Comparison of ENCODE assay signal across 2 cellular contexts in genomic region chr2:8575810-8576423, GRCh38.
A peak's percentile ranks its signal among the peaks of the same experiment; 100 is the strongest.
TF ChIP-seq lines count a peak whose summit lies in the region.

No MANE protein-coding gene starts in this region.

TF ChIP-seq in IMR-90, 13 proteins besides CTCF, POLR2A, EP300 and RAD21:
- TF ChIP-seq CEBPB (IDR thresholded peaks at IDR 0.05; ENCODE audit: low read depth, low read length) (no peak), NFE2L2 (IDR thresholded peaks at IDR 0.05; ENCODE audit: low read depth, low read length) (no peak), CHD1 (IDR thresholded peaks at IDR 0.05; ENCODE audit: low read depth, low read length) (no peak), RCOR1 (IDR thresholded peaks at IDR 0.05; ENCODE audit: insufficient replicate concordance, low read length) (no peak), MXI1 (IDR thresholded peaks at IDR 0.05; ENCODE audit: borderline replicate concordance, low read depth, low read length) (no peak), MAFK (IDR thresholded peaks at IDR 0.05; ENCODE audit: low read depth, low read length) (no peak), FOS (IDR thresholded peaks at IDR 0.05; ENCODE audit: low read depth, low read length) (no peak), ELK1 (IDR thresholded peaks at IDR 0.05; ENCODE audit: borderline replicate concordance, low read depth, low read length) (no peak), MAZ (IDR thresholded peaks at IDR 0.05; ENCODE audit: borderline replicate concordance, low read depth, low read length) (no peak), USF2 (IDR thresholded peaks at IDR 0.05; ENCODE audit: low read depth, low read length) (no peak), SMC3 (IDR thresholded peaks at IDR 0.05; ENCODE audit: low read depth, low read length) (no peak), BHLHE40 (IDR thresholded peaks at IDR 0.05; ENCODE audit: low read depth, low read length) (no peak), RFX5 (IDR thresholded peaks at IDR 0.05; ENCODE audit: low read depth, low read length) (no peak)

TF ChIP-seq in GM12878, 131 proteins besides CTCF, POLR2A, EP300 and RAD21:
- peak; percentile 25 for TF ChIP-seq NR2C2 (IDR thresholded peaks at IDR 0.05; ENCODE audit: borderline replicate concordance, control insufficient read depth, insufficient read length, low read depth)
- peak; percentile 100 for TF ChIP-seq HDGF (IDR thresholded peaks at IDR 0.05)
- peak; percentile 60 to 84; a peak in 2 of 4 replicates for TF ChIP-seq BHLHE40 (IDR thresholded peaks at IDR 0.05; ENCODE audit: borderline replicate concordance in 1 of 2, low read depth in 2 of 2, low read length in 1 of 2)
- no peak for TF ChIP-seq CUX1 (IDR thresholded peaks at IDR 0.05; ENCODE audit: insufficient replicate concordance, low read depth, low read length)
- peak; percentile 84; the same call in 1 of the 2 replicates for TF ChIP-seq PAX8 (IDR thresholded peaks at IDR 0.05)
- TF ChIP-seq, protein P1, sequence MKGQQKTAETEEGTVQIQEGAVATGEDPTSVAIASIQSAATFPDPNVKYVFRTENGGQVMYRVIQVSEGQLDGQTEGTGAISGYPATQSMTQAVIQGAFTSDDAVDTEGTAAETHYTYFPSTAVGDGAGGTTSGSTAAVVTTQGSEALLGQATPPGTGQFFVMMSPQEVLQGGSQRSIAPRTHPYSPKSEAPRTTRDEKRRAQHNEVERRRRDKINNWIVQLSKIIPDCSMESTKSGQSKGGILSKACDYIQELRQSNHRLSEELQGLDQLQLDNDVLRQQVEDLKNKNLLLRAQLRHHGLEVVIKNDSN (IDR thresholded peaks at IDR 0.05; ENCODE audit: borderline replicate concordance, extremely low read length, insufficient read depth, low read depth, low read length): no peak
- TF ChIP-seq GATAD2B (conservative IDR thresholded peaks at IDR 0.05; ENCODE audit: low read depth): peak; percentile 14; the same call in 1 of the 2 replicates
- TF ChIP-seq BRCA1 (IDR thresholded peaks at IDR 0.05; ENCODE audit: low read depth, low read length): no peak
- TF ChIP-seq MLLT1 (IDR thresholded peaks at IDR 0.05): peak; percentile 26; the same call in 1 of the 2 replicates
- TF ChIP-seq NBN (IDR thresholded peaks at IDR 0.05): peak; percentile 34; the same call in 1 of the 2 replicates
- TF ChIP-seq MAX (IDR thresholded peaks at IDR 0.05; ENCODE audit: low read depth, low read length): no peak
- TF ChIP-seq PKNOX1 (IDR thresholded peaks at IDR 0.05): 0 out of 2 replicates have a peak, but pooled peaks have one; percentile 22
- TF ChIP-seq JUNB (IDR thresholded peaks at IDR 0.05): no peak
- TF ChIP-seq CHD2 (IDR thresholded peaks at IDR 0.05; ENCODE audit: borderline replicate concordance, low read depth, low read length): no peak
